Comparison of ENCODE assay signal across 16 cellular contexts in the genomic region with DNA sequence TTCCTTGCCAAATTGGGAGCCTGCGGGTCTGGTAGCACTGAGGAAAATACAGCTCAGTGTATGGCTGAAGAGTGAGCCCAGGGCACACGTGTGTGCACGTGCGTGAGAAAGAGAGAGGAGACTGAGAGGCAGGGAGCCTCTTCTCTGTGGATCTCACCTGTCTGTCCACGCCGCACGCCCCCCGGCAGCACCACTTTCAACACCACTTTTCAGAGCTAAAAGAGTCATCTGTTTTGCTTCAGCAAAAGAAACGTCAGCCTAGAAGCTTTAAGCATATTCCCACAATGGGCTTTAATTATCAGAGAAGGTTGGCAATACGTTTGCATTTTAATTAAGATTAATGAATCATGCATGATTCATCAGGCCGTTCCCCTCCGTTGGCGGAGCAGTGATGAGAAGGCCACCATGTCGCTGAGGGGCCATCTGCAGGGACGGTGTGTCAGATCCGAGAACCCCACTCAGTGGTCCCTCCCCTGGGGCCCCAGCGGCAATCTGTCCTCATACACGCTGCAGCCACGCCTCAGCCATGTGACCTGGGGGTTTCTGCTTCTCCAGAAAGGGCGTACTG. TPM values are rescaled to one million over a fixed set of nuclear protein-coding genes. Genes with fewer than 3 reads are reported as not detected.
DNase-seq lines count a peak whose midpoint lies in the region; ATAC-seq, FAIRE-seq and TF ChIP-seq lines count a peak whose summit lies in the region.
"Had no signal": no experiment of that assay in that cellular context is flagged by ENCODE, and none has a peak within 500 bp of the region (broad histone marks: within the 10 kb centered on the region; RNA-seq: fewer than 3 reads in every experiment).

No MANE protein-coding gene starts in this region.

- no peaks in the 10 kb centered on the region for H3K9me3 Mint-ChIP-seq in activated T-helper 2 cell treated with anti-CD3 and anti-CD28 coated beads, Interferon-gamma antibody, Interleukin-2, Interleukin-4, amounts not matched to agents 10 μg/mL and 5 μg/mL and 100 μg/mL, durations not matched to agents 14 hours and 24 hours and 36 hours
- H3K9me3 Mint-ChIP-seq: naive thymus-derived CD8-positive, alpha-beta T cell had no signal

- no peak overlapping the region for H2BK120ac ChIP-seq in H1 (replicated peaks; ENCODE audit: low read depth, low read length)

- H2AK5ac ChIP-seq in H1 (ENCODE audit: low read depth, low read length) = no peak overlapping the region; the same call in 1 of the 2 replicates

- H3K4me1 ChIP-seq in H1 (replicated peaks in 1 of 4; ENCODE audit: control insufficient read depth in 3 of 4, insufficient read depth in 4 of 4, low read length in 3 of 4) (peaks cover 0 to 4% (median 3%) of the 10 kb centered on the region in 4 experiments; a peak in 4 of 7 replicates), parathyroid adenoma (peaks cover 26% of the 10 kb centered on the region)
- H3K4me1 ChIP-seq: sigmoid colon had no signal

- H3K9ac ChIP-seq in H1 (replicated peaks in 1 of 4; ENCODE audit: extremely low read depth in 1 of 4, low read depth in 3 of 4, low read length in 3 of 4) = no peak overlapping the region
- no peak overlapping the region for H3K9ac ChIP-seq in parathyroid adenoma

- POLR2A ChIA-PET in H1 (lab: Charles Lee; ENCODE audit: partially characterized antibody) = no interaction called here

- CTCF ChIA-PET in H1 (lab: Charles Lee; ENCODE audit: partially characterized antibody) = no interaction called here

- no peak overlapping the region; the same call in none of the 2 replicates for H4K8ac ChIP-seq in H1 (ENCODE audit: extremely low read depth, insufficient read depth, low read length)

- H3K4ac ChIP-seq in H1 (replicated peaks; ENCODE audit: insufficient read length, low read depth, low read length) = no peak overlapping the region

- no peak overlapping the region for H3K18ac ChIP-seq in H1 (ENCODE audit: extremely low read depth, low read length)

- H3K4me3 ChIP-seq in H1 (ENCODE audit: extremely low read depth in 1 of 4, insufficient read depth in 2 of 4, low read depth in 3 of 4, low read length in 4 of 4) (no peak overlapping the region), parathyroid adenoma (ENCODE audit: low read depth, low read length) (no peak overlapping the region)
- H3K4me3 ChIP-seq: MG63, sigmoid colon had no signal

- H3K56ac ChIP-seq in H1 (replicated peaks; ENCODE audit: insufficient read length, low read depth, low read length) = no peak overlapping the region

- H3K36me3 ChIP-seq in H1 (ENCODE audit: control insufficient read depth in 2 of 4, insufficient read depth in 4 of 4, low read length in 3 of 4) (no peaks in the 10 kb centered on the region), parathyroid adenoma (ENCODE audit: control insufficient read depth, insufficient read depth, low read length) (no peaks in the 10 kb centered on the region)
- H3K36me3 ChIP-seq: MG63, sigmoid colon had no signal

- no peak overlapping the region for H2AFZ ChIP-seq in H1 (ENCODE audit: low read length)
- H2AFZ ChIP-seq in parathyroid adenoma = no peak overlapping the region

- H3K9me3 ChIP-seq in H1 (ENCODE audit: insufficient read depth in 2 of 2, low read depth in 1 of 2, low read length in 1 of 2) = no peaks in the 10 kb centered on the region
- no peaks in the 10 kb centered on the region for H3K9me3 ChIP-seq in parathyroid adenoma (ENCODE audit: control insufficient read depth, low read length)
- H3K9me3 ChIP-seq: MG63, sigmoid colon had no signal

- peaks cover 0 to 3% of the 10 kb centered on the region in 2 experiments for H4K20me1 ChIP-seq in H1 (replicated peaks in 1 of 2; ENCODE audit: control insufficient read depth in 1 of 2, insufficient read depth in 2 of 2, low read length in 2 of 2)

- H2BK12ac ChIP-seq in H1 (ENCODE audit: low read depth, low read length) = no peak overlapping the region; the same call in 1 of the 2 replicates

- no peak for TF ChIP-seq POLR2A in H1 (IDR thresholded peaks at IDR 0.05; ENCODE audit: control extremely low read depth in 1 of 2, low read depth in 2 of 2, low read length in 2 of 2)

- H4K5ac ChIP-seq in H1 (ENCODE audit: insufficient read length, low read depth, low read length) = no peak overlapping the region

- H3K23me2 ChIP-seq in H1 (ENCODE audit: low read depth, low read length) = peaks cover 3% of the 10 kb centered on the region; the same call in 1 of the 2 replicates

- no peak overlapping the region for H4K91ac ChIP-seq in H1 (replicated peaks; ENCODE audit: insufficient read length, low read length)

- TF ChIP-seq CTCF in H1 (IDR thresholded peaks at IDR 0.05; ENCODE audit: control extremely low read depth in 1 of 3, insufficient read depth in 1 of 3, low read depth in 1 of 3, low read length in 3 of 3) = no peak
- TF ChIP-seq CTCF in parathyroid adenoma (IDR thresholded peaks at IDR 0.05) = no peak

- H3K27ac Mint-ChIP-seq in activated T-helper 2 cell treated with anti-CD3 and anti-CD28 coated beads, Interferon-gamma antibody, Interleukin-2, Interleukin-4, amounts not matched to agents 10 μg/mL and 5 μg/mL and 100 μg/mL, durations not matched to agents 14 hours and 24 hours and 36 hours = no peak overlapping the region
- H3K27ac Mint-ChIP-seq: activated naive CD8-positive, alpha-beta T cell had no signal

- H3K23ac ChIP-seq in H1 (ENCODE audit: insufficient read length) = no peak overlapping the region

- H2BK15ac ChIP-seq in H1 (ENCODE audit: low read length) = no peak overlapping the region; the same call in 1 of the 2 replicates

- H3K27me3 Mint-ChIP-seq in activated T-helper 2 cell treated with anti-CD3 and anti-CD28 coated beads, Interferon-gamma antibody, Interleukin-2, Interleukin-4, amounts not matched to agents 10 μg/mL and 5 μg/mL and 100 μg/mL, durations not matched to agents 14 hours and 24 hours and 36 hours (ENCODE audit: low read depth) = no peaks in the 10 kb centered on the region
- H3K27me3 Mint-ChIP-seq: activated naive CD8-positive, alpha-beta T cell had no signal

- H3K79me2 ChIP-seq in H1 (ENCODE audit: control insufficient read depth in 1 of 2, insufficient read depth in 2 of 2, low read length in 2 of 2) (no peaks in the 10 kb centered on the region), parathyroid adenoma (no peaks in the 10 kb centered on the region)

- no peak for ATAC-seq in HG03354 (IDR thresholded peaks at IDR 0.05; ENCODE audit: poor library complexity, severe bottlenecking, unreplicated experiment)
- ATAC-seq: naive thymus-derived CD8-positive, alpha-beta T cell had no signal

- no peak overlapping the region for H3K4me3 Mint-ChIP-seq in activated T-helper 2 cell treated with anti-CD3 and anti-CD28 coated beads, Interferon-gamma antibody, Interleukin-2, Interleukin-4, amounts not matched to agents 10 μg/mL and 5 μg/mL and 100 μg/mL, durations not matched to agents 14 hours and 24 hours and 36 hours (ENCODE audit: low read depth)
- H3K4me3 Mint-ChIP-seq: activated naive CD8-positive, alpha-beta T cell; naive thymus-derived CD8-positive, alpha-beta T cell had no signal

- no peak for TF ChIP-seq EP300 in H1 (IDR thresholded peaks at IDR 0.05; ENCODE audit: borderline replicate concordance in 1 of 2, low read depth in 2 of 2, low read length in 2 of 2)

- no peak for TF ChIP-seq RAD21 in H1 (IDR thresholded peaks at IDR 0.05 in 1 of 2, conservative IDR thresholded peaks at IDR 0.05 in 1 of 2; ENCODE audit: low read depth in 2 of 2, low read length in 2 of 2)

- 91% methylated on average over 20 of the region's 20 CpGs; no CpG with 5 or more reads in 1 of the 2 experiments for WGBS in H1 (ENCODE audit: extremely low coverage in 1 of 2, insufficient coverage in 1 of 2, insufficient read length in 1 of 2, insufficient replicate concordance in 2 of 2, low coverage in 1 of 2, low lambda C conversion rate in 2 of 2, missing lambda C conversion rate in 1 of 2), 2 experiments

- H3K27ac ChIP-seq in H1 (ENCODE audit: low read depth, low read length) (no peak overlapping the region), parathyroid adenoma (peak overlapping the region; percentile 82)
- H3K27ac ChIP-seq: sigmoid colon had no signal

- H3K79me1 ChIP-seq in H1 (ENCODE audit: low read depth, low read length) = no peaks in the 10 kb centered on the region

- H2BK5ac ChIP-seq in H1 (ENCODE audit: low read depth, low read length) = 0 out of 2 replicates have a peak overlapping the region, but pooled peaks have one; percentile 56

- H2BK20ac ChIP-seq in H1 (ENCODE audit: low read length) = no peak overlapping the region

- H3K14ac ChIP-seq in H1 (ENCODE audit: insufficient read length) = no peak overlapping the region

- no peak for FAIRE-seq in H1 (lab: Jason Lieb, UNC)
- FAIRE-seq: GM12892 had no signal

- H3K4me1 Mint-ChIP-seq in activated T-helper 2 cell treated with anti-CD3 and anti-CD28 coated beads, Interferon-gamma antibody, Interleukin-2, Interleukin-4, amounts not matched to agents 10 μg/mL and 5 μg/mL and 100 μg/mL, durations not matched to agents 14 hours and 24 hours and 36 hours (ENCODE audit: low read depth) = no peaks in the 10 kb centered on the region
- H3K4me1 Mint-ChIP-seq: naive thymus-derived CD8-positive, alpha-beta T cell had no signal

- H3K36me3 Mint-ChIP-seq in activated T-helper 2 cell treated with anti-CD3 and anti-CD28 coated beads, Interferon-gamma antibody, Interleukin-2, Interleukin-4, amounts not matched to agents 10 μg/mL and 5 μg/mL and 100 μg/mL, durations not matched to agents 14 hours and 24 hours and 36 hours (ENCODE audit: low read depth) = no peaks in the 10 kb centered on the region
- H3K36me3 Mint-ChIP-seq: activated naive CD8-positive, alpha-beta T cell; naive thymus-derived CD8-positive, alpha-beta T cell had no signal

- H3K4me2 ChIP-seq in H1 (ENCODE audit: insufficient read depth in 1 of 2, low read depth in 2 of 2, low read length in 2 of 2) (no peak overlapping the region), parathyroid adenoma (ENCODE audit: low read length) (no peak overlapping the region)

- peak; percentile 32 for DNase-seq in ELR (ENCODE audit: low read depth)
- peak; percentile 38 to 71 for DNase-seq in NCI-H446 (lab: John Stamatoyannopoulos, UW)
- no peak for DNase-seq in H1 (ENCODE audit: low read depth in 1 of 2, low spot score in 2 of 2)
- DNase-seq in GM03348 (ENCODE audit: low spot score) = no peak
- DNase-seq in activated T-helper 2 cell treated with anti-CD3 and anti-CD28 coated beads, Interferon-gamma antibody, Interleukin-2, Interleukin-4, amounts not matched to agents 10 μg/mL and 5 μg/mL and 100 μg/mL, durations not matched to agents 14 hours and 24 hours and 36 hours (ENCODE audit: low spot score) = no peak
- DNase-seq: activated CD8-positive, alpha-beta memory T cell treated with anti-CD3 and anti-CD28 coated beads, Interleukin-2, amount 50 U/mL, for 48 hours; dermis blood vessel endothelial cell; islet precursor cell; MG63; naive thymus-derived CD8-positive, alpha-beta T cell; NCI-H226; sigmoid colon had no signal

- H3K27me3 ChIP-seq in H1 (replicated peaks in 1 of 4; ENCODE audit: control insufficient read depth in 3 of 4, extremely low read depth in 1 of 4, insufficient read depth in 3 of 4, low read length in 3 of 4) (no peaks in the 10 kb centered on the region), parathyroid adenoma (ENCODE audit: control insufficient read depth, insufficient read depth, low read length) (no peaks in the 10 kb centered on the region)
- H3K27me3 ChIP-seq: MG63, sigmoid colon had no signal

- intact Hi-C loops in activated T-helper 2 cell treated with anti-CD3 and anti-CD28 coated beads, Interferon-gamma antibody, Interleukin-2, Interleukin-4, amounts not matched to agents 10 μg/mL and 5 μg/mL and 100 μg/mL, durations not matched to agents 14 hours and 24 hours and 36 hours (cut with micrococcal nuclease) = no loop called here

RNA-seq across cellular contexts. Expression of gene SIK1, which starts 56.8 kb away (rescaled TPM):
- total RNA-seq in H1 (2021; fragmentation: NEBNext Ultra II Directional; extraction: Animal tissue kit (Norgen Biotek cat#: 25700)) = 5.5 and 6.7 TPM in 2 replicates
- polyA plus RNA-seq in H1 (2011; rRNA removed) = 1.4 and 1.5 TPM in 2 replicates
- 1.2 TPM for polyA plus RNA-seq in H1 (2011; cell fraction: cytosol; rRNA removed)
- 2.1 TPM for polyA plus RNA-seq in H1 (2011; cell fraction: nucleus; rRNA removed)
- polyA plus RNA-seq in H1 (2012, experiment 1 of 2) = 1.4 to 2.5 TPM (median 2.1 TPM) in 4 replicates
- polyA plus RNA-seq in H1 (2012, experiment 2 of 2) = 1.8 TPM
- 2.0 TPM for polyA plus RNA-seq in H1 (2013, experiment 1 of 2)
- 2.0 TPM for polyA plus RNA-seq in H1 (2013, experiment 2 of 2)
- polyA minus RNA-seq in H1 (2011; rRNA and poly(A)+ RNA removed) = 0.50 and 0.51 TPM in 2 replicates
- 14.0 TPM for polyA minus RNA-seq in H1 (2011; cell fraction: cytosol; rRNA and poly(A)+ RNA removed)
- 3.4 TPM for polyA minus RNA-seq in H1 (2011; cell fraction: nucleus; rRNA and poly(A)+ RNA removed)
- total RNA-seq in activated T-helper 2 cell treated with anti-CD3 and anti-CD28 coated beads, Interferon-gamma antibody, Interleukin-2, Interleukin-4, amounts not matched to agents 10 μg/mL and 5 μg/mL and 100 μg/mL, durations not matched to agents 14 hours and 24 hours and 36 hours = 5.6 and 7.1 TPM in 2 replicates

Comparison
In these comparisons a context has a peak if more than half of its experiments do, and no peak if none do; other contexts are left out.
1. DNase-seq: peak in ELR (single experiment) and NCI-H446 (2 of 2); none in H1 (0 of 2), GM03348 (single experiment) and activated T-helper 2 cell treated with anti-CD3 and anti-CD28 coated beads, Interferon-gamma antibody, Interleukin-2, Interleukin-4, amounts not matched to agents 10 μg/mL and 5 μg/mL and 100 μg/mL, durations not matched to agents 14 hours and 24 hours and 36 hours (single experiment).